8 cellular contexts compared by ENCODE assay signal in genomic region chr6:148521586-148521985, GRCh38.
A peak's percentile ranks its signal among the peaks of the same experiment; 100 is the strongest.
DNase-seq lines count a peak whose midpoint lies in the region; ATAC-seq, FAIRE-seq and TF ChIP-seq lines count a peak whose summit lies in the region.

No MANE protein-coding gene starts in this region.

- H3K4me3 Mint-ChIP-seq in activated CD4-positive, alpha-beta T cell treated with anti-CD3 and anti-CD28 coated beads, Interleukin-2, amount 10 ng/mL, durations not matched to agents 24 days and 14 days, result no peak overlapping the region

- no peaks in the 10 kb centered on the region for H3K9me3 Mint-ChIP-seq in activated CD4-positive, alpha-beta T cell treated with anti-CD3 and anti-CD28 coated beads, Interleukin-2, amount 10 ng/mL, durations not matched to agents 24 days and 14 days

- intact Hi-C loops in activated CD4-positive, alpha-beta T cell treated with anti-CD3 and anti-CD28 coated beads, Interleukin-2, amount 10 ng/mL, durations not matched to agents 24 days and 14 days (cut with micrococcal nuclease), result no loop called here

- H3K27ac Mint-ChIP-seq in activated CD4-positive, alpha-beta T cell treated with anti-CD3 and anti-CD28 coated beads, Interleukin-2, amount 10 ng/mL, durations not matched to agents 24 days and 14 days, result no peak overlapping the region

- peaks cover 2% of the 10 kb centered on the region for H3K4me1 Mint-ChIP-seq in activated CD4-positive, alpha-beta T cell treated with anti-CD3 and anti-CD28 coated beads, Interleukin-2, amount 10 ng/mL, durations not matched to agents 24 days and 14 days

- ATAC-seq in SK-N-SH treated with all-trans-retinoic acid at 6 μM for 48 hours (no peak; the same call in 2 of the 3 replicates), esophagus mucosa (peak; percentile 43)

- TF ChIP-seq CTCF in D721Med (IDR thresholded peaks at IDR 0.05; ENCODE audit: insufficient read depth, missing control alignments), result no peak

- H3K36me3 Mint-ChIP-seq in activated CD4-positive, alpha-beta T cell treated with anti-CD3 and anti-CD28 coated beads, Interleukin-2, amount 10 ng/mL, durations not matched to agents 24 days and 14 days (ENCODE audit: low read depth), result no peaks in the 10 kb centered on the region

- H3K27me3 Mint-ChIP-seq in activated CD4-positive, alpha-beta T cell treated with anti-CD3 and anti-CD28 coated beads, Interleukin-2, amount 10 ng/mL, durations not matched to agents 24 days and 14 days, result no peaks in the 10 kb centered on the region

- DNase-seq in ELR (ENCODE audit: low read depth) (peak; percentile 78), renal cortical epithelial cell (ENCODE audit: low read depth) (peak; percentile 41), SW480 (ENCODE audit: low spot score) (no peak), D721Med (ENCODE audit: insufficient read length, low spot score) (no peak)
- no peak for DNase-seq in activated CD4-positive, alpha-beta T cell treated with anti-CD3 and anti-CD28 coated beads, Interleukin-2, amount 10 ng/mL, durations not matched to agents 24 days and 14 days
- no peak for DNase-seq in stimulated activated CD4-positive, alpha-beta T cell treated with anti-CD3 and anti-CD28 coated beads, Interleukin-2, amount 100 ng/mL, for 48 hours

- no peak for FAIRE-seq in D721Med (lab: Jason Lieb, UNC)

TF ChIP-seq in SK-N-SH treated with all-trans-retinoic acid at 6 μM for 48 hours, 23 proteins besides CTCF, POLR2A, EP300 and RAD21:
- TF ChIP-seq ZC3H10 (CRISPR knock-in tag; IDR thresholded peaks at IDR 0.05) (peak; percentile 90), ESRRG (CRISPR knock-in tag; IDR thresholded peaks at IDR 0.05) (no peak), TOX (CRISPR knock-in tag; IDR thresholded peaks at IDR 0.05; ENCODE audit: borderline replicate concordance) (peak; percentile 89; the same call in 1 of the 2 replicates), RARB (CRISPR knock-in tag; IDR thresholded peaks at IDR 0.05) (no peak)

Comparison
In these comparisons a context has a peak if more than half of its experiments do, and no peak if none do; other contexts are left out.
1. DNase-seq: peak in ELR (single experiment) and renal cortical epithelial cell (single experiment); none in SW480 (single experiment), D721Med (single experiment), activated CD4-positive, alpha-beta T cell treated with anti-CD3 and anti-CD28 coated beads, Interleukin-2, amount 10 ng/mL, durations not matched to agents 24 days and 14 days (single experiment) and stimulated activated CD4-positive, alpha-beta T cell treated with anti-CD3 and anti-CD28 coated beads, Interleukin-2, amount 100 ng/mL, for 48 hours (0 of 2).